In the genomic region with DNA sequence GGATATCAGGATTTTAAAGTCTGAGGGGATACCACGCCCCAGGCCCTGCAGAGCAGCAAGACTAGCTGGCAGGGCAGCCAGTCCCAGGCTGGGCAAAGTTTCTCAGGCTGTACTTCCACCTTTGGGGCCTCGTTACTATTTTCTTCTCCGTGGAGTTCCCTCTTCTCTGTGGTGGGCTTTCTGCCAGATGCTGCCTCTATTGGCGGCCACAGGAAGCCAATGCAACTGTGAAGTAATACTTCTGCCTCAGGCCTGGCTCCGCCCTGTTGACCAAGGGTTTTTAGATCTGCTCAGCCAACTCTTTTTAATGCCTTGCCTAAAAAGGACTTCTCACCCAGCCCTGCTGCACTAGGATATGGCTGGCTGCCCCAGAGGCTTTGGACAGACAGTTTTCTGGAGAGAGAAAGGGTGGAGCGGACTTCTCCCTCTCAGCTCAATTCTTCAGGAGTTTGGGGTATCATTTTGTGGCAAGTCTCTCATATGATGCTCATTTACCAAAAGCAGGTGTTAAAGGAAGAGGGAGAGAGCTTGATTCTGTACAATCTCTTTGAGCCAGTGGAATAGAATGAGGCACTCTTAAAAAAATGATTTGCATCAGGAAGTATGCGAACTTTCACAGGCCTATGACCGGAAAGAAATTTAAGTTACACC, we compare ENCODE assay signal across 1 cellular context.
TF ChIP-seq lines count a peak whose summit lies in the region.

No MANE protein-coding gene starts in this region.

TF ChIP-seq in K562, 482 proteins besides CTCF, POLR2A, EP300 and RAD21 (continues in another document):
- TF ChIP-seq, protein P1, sequence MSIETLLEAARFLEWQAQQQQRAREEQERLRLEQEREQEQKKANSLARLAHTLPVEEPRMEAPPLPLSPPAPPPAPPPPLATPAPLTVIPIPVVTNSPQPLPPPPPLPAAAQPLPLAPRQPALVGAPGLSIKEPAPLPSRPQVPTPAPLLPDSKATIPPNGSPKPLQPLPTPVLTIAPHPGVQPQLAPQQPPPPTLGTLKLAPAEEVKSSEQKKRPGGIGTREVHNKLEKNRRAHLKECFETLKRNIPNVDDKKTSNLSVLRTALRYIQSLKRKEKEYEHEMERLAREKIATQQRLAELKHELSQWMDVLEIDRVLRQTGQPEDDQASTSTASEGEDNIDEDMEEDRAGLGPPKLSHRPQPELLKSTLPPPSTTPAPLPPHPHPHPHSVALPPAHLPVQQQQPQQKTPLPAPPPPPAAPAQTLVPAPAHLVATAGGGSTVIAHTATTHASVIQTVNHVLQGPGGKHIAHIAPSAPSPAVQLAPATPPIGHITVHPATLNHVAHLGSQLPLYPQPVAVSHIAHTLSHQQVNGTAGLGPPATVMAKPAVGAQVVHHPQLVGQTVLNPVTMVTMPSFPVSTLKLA (conservative IDR thresholded peaks at IDR 0.05), result 0 out of 4 replicates have a peak, but pooled peaks of 1 of the 2 experiments have one; percentile 3
- TF ChIP-seq ILF3 (IDR thresholded peaks at IDR 0.05; ENCODE audit: borderline replicate concordance) (no peak), RB1 (IDR thresholded peaks at IDR 0.05; ENCODE audit: low read depth) (peak; percentile 29; the same call in 1 of the 2 replicates), ELF2 (CRISPR knock-in tag; IDR thresholded peaks at IDR 0.05) (0 out of 2 replicates have a peak, but pooled peaks have one; percentile 20), ETV1 (tag; conservative IDR thresholded peaks at IDR 0.05; ENCODE audit: low read depth) (peak; percentile 62), HDAC3 (IDR thresholded peaks at IDR 0.05; ENCODE audit: borderline replicate concordance, partially characterized antibody) (no peak), TBP (optimal IDR thresholded peaks at IDR 0.05; ENCODE audit: low read depth, low read length) (peak; percentile 26), ERF (CRISPR knock-in tag; IDR thresholded peaks at IDR 0.05) (no peak), PML (IDR thresholded peaks at IDR 0.05; ENCODE audit: low read length) (peak; percentile 26; the same call in 1 of the 2 replicates), MAZ (CRISPR knock-in tag; conservative IDR thresholded peaks at IDR 0.05 in 1 of 2, IDR thresholded peaks at IDR 0.05 in 1 of 2) (peak; percentile 18 to 55; a peak in 1 of 4 replicates), EP400 (IDR thresholded peaks at IDR 0.05) (0 out of 2 replicates have a peak, but pooled peaks have one; percentile 16), DMBX1 (CRISPR knock-in tag; IDR thresholded peaks at IDR 0.05; ENCODE audit: borderline replicate concordance) (0 out of 2 replicates have a peak, but pooled peaks have one; percentile 60), POLR2G (IDR thresholded peaks at IDR 0.05; ENCODE audit: low read depth, low read length) (no peak), BCL6 (CRISPR knock-in tag; IDR thresholded peaks at IDR 0.05) (no peak), MYC (IDR thresholded peaks at IDR 0.05; ENCODE audit: low read depth, low read length) (peak; percentile 60; the same call in 1 of the 2 replicates), MYC (CRISPR knock-in tag; IDR thresholded peaks at IDR 0.05; ENCODE audit: borderline replicate concordance, low read depth) (no peak), CREM (IDR thresholded peaks at IDR 0.05; ENCODE audit: low read depth) (0 out of 2 replicates have a peak, but pooled peaks have one; percentile 12), FOXK2 (conservative IDR thresholded peaks at IDR 0.05 in 1 of 2, IDR thresholded peaks at IDR 0.05 in 1 of 2; ENCODE audit: low read depth in 2 of 2) (0 out of 4 replicates have a peak, but pooled peaks of 1 of the 2 experiments have one; percentile 17), BRD4 (IDR thresholded peaks at IDR 0.05) (peak; percentile 84), ZFX (CRISPR knock-in tag; IDR thresholded peaks at IDR 0.05) (peak; percentile 22; the same call in 1 of the 2 replicates), ZBED1 (IDR thresholded peaks at IDR 0.05) (no peak), BRCA1 (IDR thresholded peaks at IDR 0.05) (no peak), BRCA1 (CRISPR knock-in tag; IDR thresholded peaks at IDR 0.05) (no peak), PHF8 (IDR thresholded peaks at IDR 0.05; ENCODE audit: borderline replicate concordance, low read length) (peak; percentile 40; the same call in 1 of the 2 replicates), GTF2E2 (tag; IDR thresholded peaks at IDR 0.05) (0 out of 2 replicates have a peak, but pooled peaks have one; percentile 43), RNF2 (IDR thresholded peaks at IDR 0.05) (peak; percentile 40; the same call in 1 of the 2 replicates), ZC3H4 (CRISPR knock-in tag; IDR thresholded peaks at IDR 0.05; ENCODE audit: borderline replicate concordance) (no peak), FOSL1 (tag; conservative IDR thresholded peaks at IDR 0.05) (0 out of 2 replicates have a peak, but pooled peaks have one; percentile 9), NFIX (CRISPR knock-in tag; IDR thresholded peaks at IDR 0.05; ENCODE audit: low read depth) (peak; percentile 13; the same call in 1 of the 2 replicates)
- TF ChIP-seq, protein P2, sequence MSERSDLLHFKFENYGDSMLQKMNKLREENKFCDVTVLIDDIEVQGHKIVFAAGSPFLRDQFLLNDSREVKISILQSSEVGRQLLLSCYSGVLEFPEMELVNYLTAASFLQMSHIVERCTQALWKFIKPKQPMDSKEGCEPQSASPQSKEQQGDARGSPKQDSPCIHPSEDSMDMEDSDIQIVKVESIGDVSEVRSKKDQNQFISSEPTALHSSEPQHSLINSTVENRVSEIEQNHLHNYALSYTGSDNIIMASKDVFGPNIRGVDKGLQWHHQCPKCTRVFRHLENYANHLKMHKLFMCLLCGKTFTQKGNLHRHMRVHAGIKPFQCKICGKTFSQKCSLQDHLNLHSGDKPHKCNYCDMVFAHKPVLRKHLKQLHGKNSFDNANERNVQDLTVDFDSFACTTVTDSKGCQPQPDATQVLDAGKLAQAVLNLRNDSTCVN (CRISPR knock-in tag; IDR thresholded peaks at IDR 0.05), result 0 out of 2 replicates have a peak, but pooled peaks have one; percentile 21
- TF ChIP-seq, protein P3, sequence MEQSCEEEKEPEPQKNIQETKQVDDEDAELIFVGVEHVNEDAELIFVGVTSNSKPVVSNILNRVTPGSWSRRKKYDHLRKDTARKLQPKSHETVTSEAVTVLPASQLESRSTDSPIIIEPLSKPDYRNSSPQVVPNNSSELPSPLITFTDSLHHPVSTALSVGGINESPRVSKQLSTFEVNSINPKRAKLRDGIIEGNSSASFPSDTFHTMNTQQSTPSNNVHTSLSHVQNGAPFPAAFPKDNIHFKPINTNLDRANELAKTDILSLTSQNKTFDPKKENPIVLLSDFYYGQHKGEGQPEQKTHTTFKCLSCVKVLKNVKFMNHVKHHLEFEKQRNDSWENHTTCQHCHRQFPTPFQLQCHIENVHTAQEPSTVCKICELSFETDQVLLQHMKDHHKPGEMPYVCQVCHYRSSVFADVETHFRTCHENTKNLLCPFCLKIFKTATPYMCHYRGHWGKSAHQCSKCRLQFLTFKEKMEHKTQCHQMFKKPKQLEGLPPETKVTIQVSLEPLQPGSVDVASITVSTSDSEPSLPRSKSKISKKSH (CRISPR knock-in tag; IDR thresholded peaks at IDR 0.05), result no peak
- TF ChIP-seq, protein P4, sequence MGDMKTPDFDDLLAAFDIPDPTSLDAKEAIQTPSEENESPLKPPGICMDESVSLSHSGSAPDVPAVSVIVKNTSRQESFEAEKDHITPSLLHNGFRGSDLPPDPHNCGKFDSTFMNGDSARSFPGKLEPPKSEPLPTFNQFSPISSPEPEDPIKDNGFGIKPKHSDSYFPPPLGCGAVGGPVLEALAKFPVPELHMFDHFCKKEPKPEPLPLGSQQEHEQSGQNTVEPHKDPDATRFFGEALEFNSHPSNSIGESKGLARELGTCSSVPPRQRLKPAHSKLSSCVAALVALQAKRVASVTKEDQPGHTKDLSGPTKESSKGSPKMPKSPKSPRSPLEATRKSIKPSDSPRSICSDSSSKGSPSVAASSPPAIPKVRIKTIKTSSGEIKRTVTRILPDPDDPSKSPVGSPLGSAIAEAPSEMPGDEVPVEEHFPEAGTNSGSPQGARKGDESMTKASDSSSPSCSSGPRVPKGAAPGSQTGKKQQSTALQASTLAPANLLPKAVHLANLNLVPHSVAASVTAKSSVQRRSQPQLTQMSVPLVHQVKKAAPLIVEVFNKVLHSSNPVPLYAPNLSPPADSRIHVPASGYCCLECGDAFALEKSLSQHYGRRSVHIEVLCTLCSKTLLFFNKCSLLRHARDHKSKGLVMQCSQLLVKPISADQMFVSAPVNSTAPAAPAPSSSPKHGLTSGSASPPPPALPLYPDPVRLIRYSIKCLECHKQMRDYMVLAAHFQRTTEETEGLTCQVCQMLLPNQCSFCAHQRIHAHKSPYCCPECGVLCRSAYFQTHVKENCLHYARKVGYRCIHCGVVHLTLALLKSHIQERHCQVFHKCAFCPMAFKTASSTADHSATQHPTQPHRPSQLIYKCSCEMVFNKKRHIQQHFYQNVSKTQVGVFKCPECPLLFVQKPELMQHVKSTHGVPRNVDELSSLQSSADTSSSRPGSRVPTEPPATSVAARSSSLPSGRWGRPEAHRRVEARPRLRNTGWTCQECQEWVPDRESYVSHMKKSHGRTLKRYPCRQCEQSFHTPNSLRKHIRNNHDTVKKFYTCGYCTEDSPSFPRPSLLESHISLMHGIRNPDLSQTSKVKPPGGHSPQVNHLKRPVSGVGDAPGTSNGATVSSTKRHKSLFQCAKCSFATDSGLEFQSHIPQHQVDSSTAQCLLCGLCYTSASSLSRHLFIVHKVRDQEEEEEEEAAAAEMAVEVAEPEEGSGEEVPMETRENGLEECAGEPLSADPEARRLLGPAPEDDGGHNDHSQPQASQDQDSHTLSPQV (IDR thresholded peaks at IDR 0.05), result peak; percentile 73; the same call in 1 of the 2 replicates
- TF ChIP-seq, protein P5, sequence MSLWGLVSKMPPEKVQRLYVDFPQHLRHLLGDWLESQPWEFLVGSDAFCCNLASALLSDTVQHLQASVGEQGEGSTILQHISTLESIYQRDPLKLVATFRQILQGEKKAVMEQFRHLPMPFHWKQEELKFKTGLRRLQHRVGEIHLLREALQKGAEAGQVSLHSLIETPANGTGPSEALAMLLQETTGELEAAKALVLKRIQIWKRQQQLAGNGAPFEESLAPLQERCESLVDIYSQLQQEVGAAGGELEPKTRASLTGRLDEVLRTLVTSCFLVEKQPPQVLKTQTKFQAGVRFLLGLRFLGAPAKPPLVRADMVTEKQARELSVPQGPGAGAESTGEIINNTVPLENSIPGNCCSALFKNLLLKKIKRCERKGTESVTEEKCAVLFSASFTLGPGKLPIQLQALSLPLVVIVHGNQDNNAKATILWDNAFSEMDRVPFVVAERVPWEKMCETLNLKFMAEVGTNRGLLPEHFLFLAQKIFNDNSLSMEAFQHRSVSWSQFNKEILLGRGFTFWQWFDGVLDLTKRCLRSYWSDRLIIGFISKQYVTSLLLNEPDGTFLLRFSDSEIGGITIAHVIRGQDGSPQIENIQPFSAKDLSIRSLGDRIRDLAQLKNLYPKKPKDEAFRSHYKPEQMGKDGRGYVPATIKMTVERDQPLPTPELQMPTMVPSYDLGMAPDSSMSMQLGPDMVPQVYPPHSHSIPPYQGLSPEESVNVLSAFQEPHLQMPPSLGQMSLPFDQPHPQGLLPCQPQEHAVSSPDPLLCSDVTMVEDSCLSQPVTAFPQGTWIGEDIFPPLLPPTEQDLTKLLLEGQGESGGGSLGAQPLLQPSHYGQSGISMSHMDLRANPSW (CRISPR knock-in tag; IDR thresholded peaks at IDR 0.05), result no peak
- TF ChIP-seq, protein P6, sequence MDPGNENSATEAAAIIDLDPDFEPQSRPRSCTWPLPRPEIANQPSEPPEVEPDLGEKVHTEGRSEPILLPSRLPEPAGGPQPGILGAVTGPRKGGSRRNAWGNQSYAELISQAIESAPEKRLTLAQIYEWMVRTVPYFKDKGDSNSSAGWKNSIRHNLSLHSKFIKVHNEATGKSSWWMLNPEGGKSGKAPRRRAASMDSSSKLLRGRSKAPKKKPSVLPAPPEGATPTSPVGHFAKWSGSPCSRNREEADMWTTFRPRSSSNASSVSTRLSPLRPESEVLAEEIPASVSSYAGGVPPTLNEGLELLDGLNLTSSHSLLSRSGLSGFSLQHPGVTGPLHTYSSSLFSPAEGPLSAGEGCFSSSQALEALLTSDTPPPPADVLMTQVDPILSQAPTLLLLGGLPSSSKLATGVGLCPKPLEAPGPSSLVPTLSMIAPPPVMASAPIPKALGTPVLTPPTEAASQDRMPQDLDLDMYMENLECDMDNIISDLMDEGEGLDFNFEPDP (CRISPR knock-in tag; IDR thresholded peaks at IDR 0.05), result no peak
- TF ChIP-seq, protein P7, sequence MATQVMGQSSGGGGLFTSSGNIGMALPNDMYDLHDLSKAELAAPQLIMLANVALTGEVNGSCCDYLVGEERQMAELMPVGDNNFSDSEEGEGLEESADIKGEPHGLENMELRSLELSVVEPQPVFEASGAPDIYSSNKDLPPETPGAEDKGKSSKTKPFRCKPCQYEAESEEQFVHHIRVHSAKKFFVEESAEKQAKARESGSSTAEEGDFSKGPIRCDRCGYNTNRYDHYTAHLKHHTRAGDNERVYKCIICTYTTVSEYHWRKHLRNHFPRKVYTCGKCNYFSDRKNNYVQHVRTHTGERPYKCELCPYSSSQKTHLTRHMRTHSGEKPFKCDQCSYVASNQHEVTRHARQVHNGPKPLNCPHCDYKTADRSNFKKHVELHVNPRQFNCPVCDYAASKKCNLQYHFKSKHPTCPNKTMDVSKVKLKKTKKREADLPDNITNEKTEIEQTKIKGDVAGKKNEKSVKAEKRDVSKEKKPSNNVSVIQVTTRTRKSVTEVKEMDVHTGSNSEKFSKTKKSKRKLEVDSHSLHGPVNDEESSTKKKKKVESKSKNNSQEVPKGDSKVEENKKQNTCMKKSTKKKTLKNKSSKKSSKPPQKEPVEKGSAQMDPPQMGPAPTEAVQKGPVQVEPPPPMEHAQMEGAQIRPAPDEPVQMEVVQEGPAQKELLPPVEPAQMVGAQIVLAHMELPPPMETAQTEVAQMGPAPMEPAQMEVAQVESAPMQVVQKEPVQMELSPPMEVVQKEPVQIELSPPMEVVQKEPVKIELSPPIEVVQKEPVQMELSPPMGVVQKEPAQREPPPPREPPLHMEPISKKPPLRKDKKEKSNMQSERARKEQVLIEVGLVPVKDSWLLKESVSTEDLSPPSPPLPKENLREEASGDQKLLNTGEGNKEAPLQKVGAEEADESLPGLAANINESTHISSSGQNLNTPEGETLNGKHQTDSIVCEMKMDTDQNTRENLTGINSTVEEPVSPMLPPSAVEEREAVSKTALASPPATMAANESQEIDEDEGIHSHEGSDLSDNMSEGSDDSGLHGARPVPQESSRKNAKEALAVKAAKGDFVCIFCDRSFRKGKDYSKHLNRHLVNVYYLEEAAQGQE (CRISPR knock-in tag; IDR thresholded peaks at IDR 0.05; ENCODE audit: low read depth), result 0 out of 2 replicates have a peak, but pooled peaks have one; percentile 49
